ENCODE assay signal across 1 cellular context in the genomic region with DNA sequence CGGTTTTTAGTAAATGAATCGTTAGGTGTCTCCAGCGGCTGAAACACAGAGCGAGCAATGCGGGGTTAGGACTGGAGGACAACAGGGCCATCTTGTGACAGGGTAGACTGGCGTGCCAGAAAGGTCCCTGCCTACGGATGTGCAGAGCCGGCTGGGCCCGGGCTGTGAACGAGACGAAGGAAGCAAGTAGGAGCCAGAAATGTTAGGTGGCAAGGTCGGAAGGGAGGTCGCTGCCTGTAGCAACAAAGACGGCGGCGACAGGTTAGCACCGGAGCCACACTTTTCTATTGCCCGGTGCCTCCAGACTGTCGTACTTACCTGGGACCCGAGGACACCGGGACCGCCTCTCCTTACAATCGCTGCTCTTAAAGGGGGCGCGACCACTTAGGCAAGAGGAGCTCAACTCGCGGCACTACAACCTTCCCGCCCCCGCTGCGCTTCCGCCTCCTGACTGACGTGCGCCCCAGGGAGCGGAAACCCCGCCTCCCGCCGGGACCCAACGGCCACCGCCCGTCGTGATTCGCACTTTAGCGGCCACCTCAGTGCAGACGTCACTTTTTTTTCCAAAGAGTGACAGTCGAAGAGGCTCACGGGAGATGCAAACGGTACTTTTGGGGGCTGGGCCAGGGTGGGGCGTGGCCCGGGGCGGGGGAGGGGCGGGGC.
TF ChIP-seq lines count a peak whose summit lies in the region.

A gene with protein sequence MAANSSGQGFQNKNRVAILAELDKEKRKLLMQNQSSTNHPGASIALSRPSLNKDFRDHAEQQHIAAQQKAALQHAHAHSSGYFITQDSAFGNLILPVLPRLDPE (minus strand): TSS at position 449 of the 663 bp plus-strand sequence. CDS start 1,632 bp downstream, outside the sequence.

TF ChIP-seq in GM12878, 131 proteins besides CTCF, POLR2A, EP300 and RAD21 (continued from another document and continues in another):
- TF ChIP-seq, protein P1, sequence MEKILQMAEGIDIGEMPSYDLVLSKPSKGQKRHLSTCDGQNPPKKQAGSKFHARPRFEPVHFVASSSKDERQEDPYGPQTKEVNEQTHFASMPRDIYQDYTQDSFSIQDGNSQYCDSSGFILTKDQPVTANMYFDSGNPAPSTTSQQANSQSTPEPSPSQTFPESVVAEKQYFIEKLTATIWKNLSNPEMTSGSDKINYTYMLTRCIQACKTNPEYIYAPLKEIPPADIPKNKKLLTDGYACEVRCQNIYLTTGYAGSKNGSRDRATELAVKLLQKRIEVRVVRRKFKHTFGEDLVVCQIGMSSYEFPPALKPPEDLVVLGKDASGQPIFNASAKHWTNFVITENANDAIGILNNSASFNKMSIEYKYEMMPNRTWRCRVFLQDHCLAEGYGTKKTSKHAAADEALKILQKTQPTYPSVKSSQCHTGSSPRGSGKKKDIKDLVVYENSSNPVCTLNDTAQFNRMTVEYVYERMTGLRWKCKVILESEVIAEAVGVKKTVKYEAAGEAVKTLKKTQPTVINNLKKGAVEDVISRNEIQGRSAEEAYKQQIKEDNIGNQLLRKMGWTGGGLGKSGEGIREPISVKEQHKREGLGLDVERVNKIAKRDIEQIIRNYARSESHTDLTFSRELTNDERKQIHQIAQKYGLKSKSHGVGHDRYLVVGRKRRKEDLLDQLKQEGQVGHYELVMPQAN (conservative IDR thresholded peaks at IDR 0.05) = peak; percentile 94
- TF ChIP-seq ESRRA (IDR thresholded peaks at IDR 0.05; ENCODE audit: low read length) (no peak), EED (IDR thresholded peaks at IDR 0.05; ENCODE audit: low read depth) (no peak), ZNF384 (IDR thresholded peaks at IDR 0.05; ENCODE audit: borderline replicate concordance, low read depth, low read length) (peak; percentile 18; the same call in 1 of the 2 replicates), KLF5 (IDR thresholded peaks at IDR 0.05; ENCODE audit: partially characterized antibody) (no peak), ZBED1 (IDR thresholded peaks at IDR 0.05; ENCODE audit: borderline replicate concordance) (no peak), CBX5 (IDR thresholded peaks at IDR 0.05; ENCODE audit: low read depth) (0 out of 2 replicates have a peak, but pooled peaks have one; percentile 14), CBFB (IDR thresholded peaks at IDR 0.05; ENCODE audit: low read depth) (peak; percentile 19; the same call in 1 of the 2 replicates), MEF2B (IDR thresholded peaks at IDR 0.05; ENCODE audit: partially characterized antibody, poor library complexity, severe bottlenecking) (no peak), SRF (IDR thresholded peaks at IDR 0.05; ENCODE audit: low read depth in 2 of 2, low read length in 2 of 2) (no peak), ZNF24 (IDR thresholded peaks at IDR 0.05) (0 out of 2 replicates have a peak, but pooled peaks have one; percentile 15), NRF1 (conservative IDR thresholded peaks at IDR 0.05; ENCODE audit: low read depth, low read length) (no peak), NFIC (IDR thresholded peaks at IDR 0.05; ENCODE audit: low read depth, low read length) (no peak), DPF2 (IDR thresholded peaks at IDR 0.05) (peak; percentile 86), GATAD2B (conservative IDR thresholded peaks at IDR 0.05; ENCODE audit: low read depth) (peak; percentile 47; the same call in 1 of the 2 replicates), WRNIP1 (IDR thresholded peaks at IDR 0.05; ENCODE audit: borderline replicate concordance, low read depth, low read length) (no peak), IKZF1 (conservative IDR thresholded peaks at IDR 0.05) (peak; percentile 46), YBX1 (IDR thresholded peaks at IDR 0.05) (no peak), TCF7 (IDR thresholded peaks at IDR 0.05; ENCODE audit: borderline replicate concordance) (no peak), JUNB (IDR thresholded peaks at IDR 0.05) (no peak), ZNF274 (IDR thresholded peaks at IDR 0.05; ENCODE audit: insufficient read depth, insufficient read length) (no peak), KAT2A (conservative IDR thresholded peaks at IDR 0.05; ENCODE audit: control insufficient read depth, low read depth, low read length) (no peak), RBBP5 (conservative IDR thresholded peaks at IDR 0.05) (no peak), NR2F1 (conservative IDR thresholded peaks at IDR 0.05) (no peak; the same call in 1 of the 2 replicates), RB1 (IDR thresholded peaks at IDR 0.05; ENCODE audit: borderline replicate concordance) (peak; percentile 89; the same call in 1 of the 2 replicates), BHLHE40 (IDR thresholded peaks at IDR 0.05; ENCODE audit: borderline replicate concordance in 1 of 2, low read depth in 2 of 2, low read length in 1 of 2) (peak; percentile 15 to 30; a peak in 2 of 4 replicates), ASH2L (IDR thresholded peaks at IDR 0.05; ENCODE audit: borderline replicate concordance, low read depth) (no peak), HDGF (IDR thresholded peaks at IDR 0.05) (0 out of 2 replicates have a peak, but pooled peaks have one; percentile 30), MYC (IDR thresholded peaks at IDR 0.05; ENCODE audit: insufficient read depth, insufficient read length, insufficient replicate concordance, low read length, severe bottlenecking) (no peak), CEBPB (IDR thresholded peaks at IDR 0.05; ENCODE audit: borderline replicate concordance in 1 of 2, low read depth in 2 of 2, low read length in 2 of 2) (no peak), FOXK2 (IDR thresholded peaks at IDR 0.05) (no peak), SMAD5 (IDR thresholded peaks at IDR 0.05; ENCODE audit: low read depth) (no peak)
- TF ChIP-seq, protein P2, sequence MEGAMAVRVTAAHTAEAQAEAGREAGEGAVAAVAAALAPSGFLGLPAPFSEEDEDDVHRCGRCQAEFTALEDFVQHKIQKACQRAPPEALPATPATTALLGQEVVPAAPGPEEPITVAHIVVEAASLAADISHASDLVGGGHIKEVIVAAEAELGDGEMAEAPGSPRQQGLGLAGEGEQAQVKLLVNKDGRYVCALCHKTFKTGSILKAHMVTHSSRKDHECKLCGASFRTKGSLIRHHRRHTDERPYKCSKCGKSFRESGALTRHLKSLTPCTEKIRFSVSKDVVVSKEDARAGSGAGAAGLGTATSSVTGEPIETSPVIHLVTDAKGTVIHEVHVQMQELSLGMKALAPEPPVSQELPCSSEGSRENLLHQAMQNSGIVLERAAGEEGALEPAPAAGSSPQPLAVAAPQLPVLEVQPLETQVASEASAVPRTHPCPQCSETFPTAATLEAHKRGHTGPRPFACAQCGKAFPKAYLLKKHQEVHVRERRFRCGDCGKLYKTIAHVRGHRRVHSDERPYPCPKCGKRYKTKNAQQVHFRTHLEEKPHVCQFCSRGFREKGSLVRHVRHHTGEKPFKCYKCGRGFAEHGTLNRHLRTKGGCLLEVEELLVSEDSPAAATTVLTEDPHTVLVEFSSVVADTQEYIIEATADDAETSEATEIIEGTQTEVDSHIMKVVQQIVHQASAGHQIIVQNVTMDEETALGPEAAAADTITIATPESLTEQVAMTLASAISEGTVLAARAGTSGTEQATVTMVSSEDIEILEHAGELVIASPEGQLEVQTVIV (IDR thresholded peaks at IDR 0.05; ENCODE audit: borderline replicate concordance, partially characterized antibody) = peak; percentile 62
- TF ChIP-seq, protein P3, sequence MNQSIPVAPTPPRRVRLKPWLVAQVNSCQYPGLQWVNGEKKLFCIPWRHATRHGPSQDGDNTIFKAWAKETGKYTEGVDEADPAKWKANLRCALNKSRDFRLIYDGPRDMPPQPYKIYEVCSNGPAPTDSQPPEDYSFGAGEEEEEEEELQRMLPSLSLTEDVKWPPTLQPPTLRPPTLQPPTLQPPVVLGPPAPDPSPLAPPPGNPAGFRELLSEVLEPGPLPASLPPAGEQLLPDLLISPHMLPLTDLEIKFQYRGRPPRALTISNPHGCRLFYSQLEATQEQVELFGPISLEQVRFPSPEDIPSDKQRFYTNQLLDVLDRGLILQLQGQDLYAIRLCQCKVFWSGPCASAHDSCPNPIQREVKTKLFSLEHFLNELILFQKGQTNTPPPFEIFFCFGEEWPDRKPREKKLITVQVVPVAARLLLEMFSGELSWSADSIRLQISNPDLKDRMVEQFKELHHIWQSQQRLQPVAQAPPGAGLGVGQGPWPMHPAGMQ (IDR thresholded peaks at IDR 0.05; ENCODE audit: borderline replicate concordance) = no peak
- TF ChIP-seq, protein P4, sequence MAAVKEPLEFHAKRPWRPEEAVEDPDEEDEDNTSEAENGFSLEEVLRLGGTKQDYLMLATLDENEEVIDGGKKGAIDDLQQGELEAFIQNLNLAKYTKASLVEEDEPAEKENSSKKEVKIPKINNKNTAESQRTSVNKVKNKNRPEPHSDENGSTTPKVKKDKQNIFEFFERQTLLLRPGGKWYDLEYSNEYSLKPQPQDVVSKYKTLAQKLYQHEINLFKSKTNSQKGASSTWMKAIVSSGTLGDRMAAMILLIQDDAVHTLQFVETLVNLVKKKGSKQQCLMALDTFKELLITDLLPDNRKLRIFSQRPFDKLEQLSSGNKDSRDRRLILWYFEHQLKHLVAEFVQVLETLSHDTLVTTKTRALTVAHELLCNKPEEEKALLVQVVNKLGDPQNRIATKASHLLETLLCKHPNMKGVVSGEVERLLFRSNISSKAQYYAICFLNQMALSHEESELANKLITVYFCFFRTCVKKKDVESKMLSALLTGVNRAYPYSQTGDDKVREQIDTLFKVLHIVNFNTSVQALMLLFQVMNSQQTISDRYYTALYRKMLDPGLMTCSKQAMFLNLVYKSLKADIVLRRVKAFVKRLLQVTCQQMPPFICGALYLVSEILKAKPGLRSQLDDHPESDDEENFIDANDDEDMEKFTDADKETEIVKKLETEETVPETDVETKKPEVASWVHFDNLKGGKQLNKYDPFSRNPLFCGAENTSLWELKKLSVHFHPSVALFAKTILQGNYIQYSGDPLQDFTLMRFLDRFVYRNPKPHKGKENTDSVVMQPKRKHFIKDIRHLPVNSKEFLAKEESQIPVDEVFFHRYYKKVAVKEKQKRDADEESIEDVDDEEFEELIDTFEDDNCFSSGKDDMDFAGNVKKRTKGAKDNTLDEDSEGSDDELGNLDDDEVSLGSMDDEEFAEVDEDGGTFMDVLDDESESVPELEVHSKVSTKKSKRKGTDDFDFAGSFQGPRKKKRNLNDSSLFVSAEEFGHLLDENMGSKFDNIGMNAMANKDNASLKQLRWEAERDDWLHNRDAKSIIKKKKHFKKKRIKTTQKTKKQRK (IDR thresholded peaks at IDR 0.05; ENCODE audit: low read depth, low read length) = peak; percentile 70
- TF ChIP-seq, protein P5, sequence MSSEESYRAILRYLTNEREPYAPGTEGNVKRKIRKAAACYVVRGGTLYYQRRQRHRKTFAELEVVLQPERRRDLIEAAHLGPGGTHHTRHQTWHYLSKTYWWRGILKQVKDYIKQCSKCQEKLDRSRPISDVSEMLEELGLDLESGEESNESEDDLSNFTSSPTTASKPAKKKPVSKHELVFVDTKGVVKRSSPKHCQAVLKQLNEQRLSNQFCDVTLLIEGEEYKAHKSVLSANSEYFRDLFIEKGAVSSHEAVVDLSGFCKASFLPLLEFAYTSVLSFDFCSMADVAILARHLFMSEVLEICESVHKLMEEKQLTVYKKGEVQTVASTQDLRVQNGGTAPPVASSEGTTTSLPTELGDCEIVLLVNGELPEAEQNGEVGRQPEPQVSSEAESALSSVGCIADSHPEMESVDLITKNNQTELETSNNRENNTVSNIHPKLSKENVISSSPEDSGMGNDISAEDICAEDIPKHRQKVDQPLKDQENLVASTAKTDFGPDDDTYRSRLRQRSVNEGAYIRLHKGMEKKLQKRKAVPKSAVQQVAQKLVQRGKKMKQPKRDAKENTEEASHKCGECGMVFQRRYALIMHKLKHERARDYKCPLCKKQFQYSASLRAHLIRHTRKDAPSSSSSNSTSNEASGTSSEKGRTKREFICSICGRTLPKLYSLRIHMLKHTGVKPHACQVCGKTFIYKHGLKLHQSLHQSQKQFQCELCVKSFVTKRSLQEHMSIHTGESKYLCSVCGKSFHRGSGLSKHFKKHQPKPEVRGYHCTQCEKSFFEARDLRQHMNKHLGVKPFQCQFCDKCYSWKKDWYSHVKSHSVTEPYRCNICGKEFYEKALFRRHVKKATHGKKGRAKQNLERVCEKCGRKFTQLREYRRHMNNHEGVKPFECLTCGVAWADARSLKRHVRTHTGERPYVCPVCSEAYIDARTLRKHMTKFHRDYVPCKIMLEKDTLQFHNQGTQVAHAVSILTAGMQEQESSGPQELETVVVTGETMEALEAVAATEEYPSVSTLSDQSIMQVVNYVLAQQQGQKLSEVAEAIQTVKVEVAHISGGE (CRISPR knock-in tag; IDR thresholded peaks at IDR 0.05) = no peak
- TF ChIP-seq, protein P6, sequence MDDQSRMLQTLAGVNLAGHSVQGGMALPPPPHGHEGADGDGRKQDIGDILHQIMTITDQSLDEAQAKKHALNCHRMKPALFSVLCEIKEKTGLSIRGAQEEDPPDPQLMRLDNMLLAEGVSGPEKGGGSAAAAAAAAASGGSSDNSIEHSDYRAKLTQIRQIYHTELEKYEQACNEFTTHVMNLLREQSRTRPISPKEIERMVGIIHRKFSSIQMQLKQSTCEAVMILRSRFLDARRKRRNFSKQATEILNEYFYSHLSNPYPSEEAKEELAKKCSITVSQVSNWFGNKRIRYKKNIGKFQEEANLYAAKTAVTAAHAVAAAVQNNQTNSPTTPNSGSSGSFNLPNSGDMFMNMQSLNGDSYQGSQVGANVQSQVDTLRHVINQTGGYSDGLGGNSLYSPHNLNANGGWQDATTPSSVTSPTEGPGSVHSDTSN (IDR thresholded peaks at IDR 0.05; ENCODE audit: insufficient replicate concordance, low read depth, low read length) = peak; percentile 95
- TF ChIP-seq, protein P7, sequence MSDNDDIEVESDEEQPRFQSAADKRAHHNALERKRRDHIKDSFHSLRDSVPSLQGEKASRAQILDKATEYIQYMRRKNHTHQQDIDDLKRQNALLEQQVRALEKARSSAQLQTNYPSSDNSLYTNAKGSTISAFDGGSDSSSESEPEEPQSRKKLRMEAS (IDR thresholded peaks at IDR 0.05; ENCODE audit: low read depth, low read length) = no peak
- TF ChIP-seq, protein P8, sequence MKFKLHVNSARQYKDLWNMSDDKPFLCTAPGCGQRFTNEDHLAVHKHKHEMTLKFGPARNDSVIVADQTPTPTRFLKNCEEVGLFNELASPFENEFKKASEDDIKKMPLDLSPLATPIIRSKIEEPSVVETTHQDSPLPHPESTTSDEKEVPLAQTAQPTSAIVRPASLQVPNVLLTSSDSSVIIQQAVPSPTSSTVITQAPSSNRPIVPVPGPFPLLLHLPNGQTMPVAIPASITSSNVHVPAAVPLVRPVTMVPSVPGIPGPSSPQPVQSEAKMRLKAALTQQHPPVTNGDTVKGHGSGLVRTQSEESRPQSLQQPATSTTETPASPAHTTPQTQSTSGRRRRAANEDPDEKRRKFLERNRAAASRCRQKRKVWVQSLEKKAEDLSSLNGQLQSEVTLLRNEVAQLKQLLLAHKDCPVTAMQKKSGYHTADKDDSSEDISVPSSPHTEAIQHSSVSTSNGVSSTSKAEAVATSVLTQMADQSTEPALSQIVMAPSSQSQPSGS (IDR thresholded peaks at IDR 0.05; ENCODE audit: low read length) = no peak
